ENCODE assay signal across 15 cellular contexts in genomic region chr9:91090132-91090410, GRCh38.
DNase-seq lines count a peak whose midpoint lies in the region; ATAC-seq and TF ChIP-seq lines count a peak whose summit lies in the region.
"Had no signal": no experiment of that assay in that cellular context is flagged by ENCODE, and none has a peak within 500 bp of the region (broad histone marks: within the 10 kb centered on the region; RNA-seq: fewer than 3 reads in every experiment).

No MANE protein-coding gene starts in this region.

- H3K4me1 Mint-ChIP-seq in activated naive CD8-positive, alpha-beta T cell (ENCODE audit: low read depth) = peaks cover 5% of the 10 kb centered on the region
- H3K4me1 Mint-ChIP-seq in activated naive CD8-positive, alpha-beta T cell treated with anti-CD3 and anti-CD28 coated beads for 36 hours = peaks cover 6% of the 10 kb centered on the region
- H3K4me1 Mint-ChIP-seq in activated CD4-positive, alpha-beta memory T cell treated with anti-CD3 and anti-CD28 coated beads for 36 hours (ENCODE audit: low read depth) = peaks cover 43% of the 10 kb centered on the region
- H3K4me1 Mint-ChIP-seq: CD4-positive, CD25-positive, alpha-beta regulatory T cell had no signal

- POLR2A ChIA-PET in activated CD4-positive, alpha-beta memory T cell treated with anti-CD3 and anti-CD28 coated beads for 36 hours (lab: Charles Lee) = interaction anchor here (0.6 to 1.7 kb wide), 4 partner anchors 10 to 57 kb away, joined by 3 to 13 read pairs (median 3); no protein-coding TSS in a partner anchor

- no peak for TF ChIP-seq CTCF in vagina (IDR thresholded peaks at IDR 0.05)

- H3K27me3 ChIP-seq in vagina = no peaks in the 10 kb centered on the region
- H3K27me3 ChIP-seq in SJCRH30 = peaks cover 3% of the 10 kb centered on the region; the same call in 1 of the 2 replicates

- H3K27ac ChIP-seq in vagina (peak overlapping the region; percentile 7), SJCRH30 (no peak overlapping the region)
- H3K27ac ChIP-seq: RWPE1 had no signal

- intact Hi-C loops in activated CD4-positive, alpha-beta memory T cell treated with anti-CD3 and anti-CD28 coated beads for 36 hours (cut with micrococcal nuclease) = no loop called here
- intact Hi-C loops in vagina (cut with DNase I) = no loop called here

- TF ChIP-seq POLR2A in vagina (IDR thresholded peaks at IDR 0.05) = no peak

- H3K27me3 Mint-ChIP-seq in activated naive CD8-positive, alpha-beta T cell = no peaks in the 10 kb centered on the region
- no peaks in the 10 kb centered on the region for H3K27me3 Mint-ChIP-seq in activated naive CD8-positive, alpha-beta T cell treated with anti-CD3 and anti-CD28 coated beads for 36 hours
- no peaks in the 10 kb centered on the region for H3K27me3 Mint-ChIP-seq in activated CD4-positive, alpha-beta memory T cell treated with anti-CD3 and anti-CD28 coated beads for 36 hours

- DNase-seq in activated naive CD8-positive, alpha-beta T cell treated with anti-CD3 and anti-CD28 coated beads for 36 hours = no peak
- no peak for DNase-seq in activated CD4-positive, alpha-beta memory T cell treated with anti-CD3 and anti-CD28 coated beads for 36 hours
- peak; percentile 1 for DNase-seq in iPS-NIHi7 (ENCODE audit: extremely low spot score)
- no peak for DNase-seq in vagina (ENCODE audit: extremely low spot score in 2 of 2)
- DNase-seq in SJCRH30 = no peak
- DNase-seq: Kasumi-1, NCI-H1417 treated with DMSO at 0.1 percent for 48 hours, NCI-H2227 treated with DMSO at 0.1 percent for 48 hours, NCI-H526 treated with DMSO at 0.1 percent for 48 hours had no signal

- H3K27ac Mint-ChIP-seq in activated naive CD8-positive, alpha-beta T cell = peak overlapping the region; percentile 41
- no peak overlapping the region for H3K27ac Mint-ChIP-seq in activated naive CD8-positive, alpha-beta T cell treated with anti-CD3 and anti-CD28 coated beads for 36 hours
- peak overlapping the region; percentile 35 for H3K27ac Mint-ChIP-seq in activated CD4-positive, alpha-beta memory T cell treated with anti-CD3 and anti-CD28 coated beads for 36 hours
- H3K27ac Mint-ChIP-seq: CD4-positive, CD25-positive, alpha-beta regulatory T cell had no signal

- H3K9me3 ChIP-seq in vagina = no peaks in the 10 kb centered on the region
- H3K9me3 ChIP-seq in SJCRH30 (replicated peaks) = no peaks in the 10 kb centered on the region
- H3K9me3 ChIP-seq: HAP-1 had no signal

- H3K9me3 Mint-ChIP-seq in activated naive CD8-positive, alpha-beta T cell (ENCODE audit: low read depth) = peaks cover 11% of the 10 kb centered on the region
- peaks cover 10% of the 10 kb centered on the region for H3K9me3 Mint-ChIP-seq in activated naive CD8-positive, alpha-beta T cell treated with anti-CD3 and anti-CD28 coated beads for 36 hours
- H3K9me3 Mint-ChIP-seq in activated CD4-positive, alpha-beta memory T cell treated with anti-CD3 and anti-CD28 coated beads for 36 hours = peaks cover 20% of the 10 kb centered on the region

- no peak overlapping the region for H3K4me3 Mint-ChIP-seq in activated naive CD8-positive, alpha-beta T cell
- no peak overlapping the region for H3K4me3 Mint-ChIP-seq in activated naive CD8-positive, alpha-beta T cell treated with anti-CD3 and anti-CD28 coated beads for 36 hours
- H3K4me3 Mint-ChIP-seq in activated CD4-positive, alpha-beta memory T cell treated with anti-CD3 and anti-CD28 coated beads for 36 hours = no peak overlapping the region
- H3K4me3 Mint-ChIP-seq: CD4-positive, CD25-positive, alpha-beta regulatory T cell had no signal

- ATAC-seq in GM19023 (IDR thresholded peaks at IDR 0.05; ENCODE audit: unreplicated experiment) = no peak

- H3K4me3 ChIP-seq in vagina (no peak overlapping the region), SJCRH30 (no peak overlapping the region)
- H3K4me3 ChIP-seq: GM12878, HAP-1 had no signal

- H3K4me1 ChIP-seq in vagina = no peaks in the 10 kb centered on the region
- H3K4me1 ChIP-seq in SJCRH30 = no peaks in the 10 kb centered on the region
- H3K4me1 ChIP-seq: HAP-1 had no signal

- CTCF ChIA-PET in activated CD4-positive, alpha-beta memory T cell treated with anti-CD3 and anti-CD28 coated beads for 36 hours (lab: Charles Lee) = interaction anchor here (0.7 to 2.5 kb wide), 11 partner anchors 9 to 337 kb away, joined by 3 to 20 read pairs (median 5); partner anchors contain the start of gene NFIL3

- peaks cover 11% of the 10 kb centered on the region for H3K36me3 Mint-ChIP-seq in activated naive CD8-positive, alpha-beta T cell
- H3K36me3 Mint-ChIP-seq in activated naive CD8-positive, alpha-beta T cell treated with anti-CD3 and anti-CD28 coated beads for 36 hours = peaks cover 6% of the 10 kb centered on the region
- H3K36me3 Mint-ChIP-seq in activated CD4-positive, alpha-beta memory T cell treated with anti-CD3 and anti-CD28 coated beads for 36 hours = peaks cover 6% of the 10 kb centered on the region
- H3K36me3 Mint-ChIP-seq: CD4-positive, CD25-positive, alpha-beta regulatory T cell had no signal

- H3K36me3 ChIP-seq in vagina (no peaks in the 10 kb centered on the region), SJCRH30 (no peaks in the 10 kb centered on the region)
- H3K36me3 ChIP-seq: HAP-1 had no signal
